In the genomic region with DNA sequence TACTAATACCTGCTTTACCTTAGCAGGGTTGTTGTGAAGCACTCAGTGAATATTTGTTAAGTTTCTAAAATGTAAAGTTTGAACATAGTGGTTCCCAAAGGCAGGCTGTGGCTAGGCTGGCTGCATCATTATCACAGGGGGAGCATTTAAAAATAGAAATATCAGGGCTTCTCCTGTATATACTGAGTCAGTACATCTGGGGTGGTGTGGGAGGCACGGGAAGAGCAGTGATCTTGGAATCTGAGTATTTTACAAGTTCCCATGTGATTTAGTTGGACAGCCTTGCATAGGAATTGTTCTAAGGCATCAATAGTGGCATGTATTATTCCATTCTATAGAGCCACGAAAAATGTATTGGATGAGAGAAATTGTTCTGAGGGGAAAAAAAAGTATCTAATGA, we compare ENCODE assay signal across 9 cellular contexts. TPM values are rescaled to one million over a fixed set of nuclear protein-coding genes. Genes with fewer than 3 reads are reported as not detected.
"Had no signal": no experiment of that assay in that cellular context is flagged by ENCODE, and none has a peak within 500 bp of the region (broad histone marks: within the 10 kb centered on the region; RNA-seq: fewer than 3 reads in every experiment).

No MANE protein-coding gene starts in this region.

- H3K4me3 Mint-ChIP-seq: GM23338, H9, HFFc6 had no signal

- H3K27me3 Mint-ChIP-seq: IgD-negative memory B cell had no signal

- H3K4me3 ChIP-seq: GM23338 had no signal

- H3K9me3 Mint-ChIP-seq: GM23338, H9, HFFc6, IgD-negative memory B cell had no signal

- ATAC-seq: GM23338, HepG2 had no signal

- H3K27ac ChIP-seq: HL-60 had no signal

- H3K27ac Mint-ChIP-seq: GM23338, H9, HFFc6, IgD-negative memory B cell had no signal

- H3K4me1 Mint-ChIP-seq: GM23338, H9 had no signal

- DNase-seq: H9, HCEC 1CT, HFFc6 had no signal

RNA-seq across cellular contexts. Expression of gene SPATS1, which starts 53.1 kb away (rescaled TPM):
- total RNA-seq: GM23338, H1, H9, HepG2, HFFc6, HT1080 had no signal
